Comparison of ENCODE assay signal across 1 cellular context in the genomic region with DNA sequence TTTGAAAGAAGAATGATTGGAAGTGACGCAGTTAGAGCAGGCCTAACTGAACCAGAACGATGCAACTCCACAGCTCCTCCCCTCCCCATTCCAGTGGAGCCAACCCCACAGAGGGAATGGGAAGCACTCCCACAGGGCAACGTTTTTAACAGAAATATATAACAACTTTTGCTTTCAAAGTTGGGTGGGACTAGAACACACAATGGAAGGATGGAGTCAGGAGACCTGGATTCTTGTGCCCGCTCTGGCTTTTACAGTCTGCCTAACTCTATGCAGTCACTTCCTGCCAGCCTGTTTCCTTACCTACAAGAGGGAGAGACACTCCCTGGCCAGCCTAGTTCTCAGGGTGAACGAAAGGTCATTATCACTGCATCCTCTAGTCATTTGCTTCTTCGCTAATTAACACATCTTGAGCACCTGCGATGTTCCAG.
TF ChIP-seq lines count a peak whose summit lies in the region.

No MANE protein-coding gene starts in this region.

TF ChIP-seq in GM23338, 12 proteins besides CTCF, POLR2A, EP300 and RAD21 (continued from another document):
- TF ChIP-seq, protein P1, sequence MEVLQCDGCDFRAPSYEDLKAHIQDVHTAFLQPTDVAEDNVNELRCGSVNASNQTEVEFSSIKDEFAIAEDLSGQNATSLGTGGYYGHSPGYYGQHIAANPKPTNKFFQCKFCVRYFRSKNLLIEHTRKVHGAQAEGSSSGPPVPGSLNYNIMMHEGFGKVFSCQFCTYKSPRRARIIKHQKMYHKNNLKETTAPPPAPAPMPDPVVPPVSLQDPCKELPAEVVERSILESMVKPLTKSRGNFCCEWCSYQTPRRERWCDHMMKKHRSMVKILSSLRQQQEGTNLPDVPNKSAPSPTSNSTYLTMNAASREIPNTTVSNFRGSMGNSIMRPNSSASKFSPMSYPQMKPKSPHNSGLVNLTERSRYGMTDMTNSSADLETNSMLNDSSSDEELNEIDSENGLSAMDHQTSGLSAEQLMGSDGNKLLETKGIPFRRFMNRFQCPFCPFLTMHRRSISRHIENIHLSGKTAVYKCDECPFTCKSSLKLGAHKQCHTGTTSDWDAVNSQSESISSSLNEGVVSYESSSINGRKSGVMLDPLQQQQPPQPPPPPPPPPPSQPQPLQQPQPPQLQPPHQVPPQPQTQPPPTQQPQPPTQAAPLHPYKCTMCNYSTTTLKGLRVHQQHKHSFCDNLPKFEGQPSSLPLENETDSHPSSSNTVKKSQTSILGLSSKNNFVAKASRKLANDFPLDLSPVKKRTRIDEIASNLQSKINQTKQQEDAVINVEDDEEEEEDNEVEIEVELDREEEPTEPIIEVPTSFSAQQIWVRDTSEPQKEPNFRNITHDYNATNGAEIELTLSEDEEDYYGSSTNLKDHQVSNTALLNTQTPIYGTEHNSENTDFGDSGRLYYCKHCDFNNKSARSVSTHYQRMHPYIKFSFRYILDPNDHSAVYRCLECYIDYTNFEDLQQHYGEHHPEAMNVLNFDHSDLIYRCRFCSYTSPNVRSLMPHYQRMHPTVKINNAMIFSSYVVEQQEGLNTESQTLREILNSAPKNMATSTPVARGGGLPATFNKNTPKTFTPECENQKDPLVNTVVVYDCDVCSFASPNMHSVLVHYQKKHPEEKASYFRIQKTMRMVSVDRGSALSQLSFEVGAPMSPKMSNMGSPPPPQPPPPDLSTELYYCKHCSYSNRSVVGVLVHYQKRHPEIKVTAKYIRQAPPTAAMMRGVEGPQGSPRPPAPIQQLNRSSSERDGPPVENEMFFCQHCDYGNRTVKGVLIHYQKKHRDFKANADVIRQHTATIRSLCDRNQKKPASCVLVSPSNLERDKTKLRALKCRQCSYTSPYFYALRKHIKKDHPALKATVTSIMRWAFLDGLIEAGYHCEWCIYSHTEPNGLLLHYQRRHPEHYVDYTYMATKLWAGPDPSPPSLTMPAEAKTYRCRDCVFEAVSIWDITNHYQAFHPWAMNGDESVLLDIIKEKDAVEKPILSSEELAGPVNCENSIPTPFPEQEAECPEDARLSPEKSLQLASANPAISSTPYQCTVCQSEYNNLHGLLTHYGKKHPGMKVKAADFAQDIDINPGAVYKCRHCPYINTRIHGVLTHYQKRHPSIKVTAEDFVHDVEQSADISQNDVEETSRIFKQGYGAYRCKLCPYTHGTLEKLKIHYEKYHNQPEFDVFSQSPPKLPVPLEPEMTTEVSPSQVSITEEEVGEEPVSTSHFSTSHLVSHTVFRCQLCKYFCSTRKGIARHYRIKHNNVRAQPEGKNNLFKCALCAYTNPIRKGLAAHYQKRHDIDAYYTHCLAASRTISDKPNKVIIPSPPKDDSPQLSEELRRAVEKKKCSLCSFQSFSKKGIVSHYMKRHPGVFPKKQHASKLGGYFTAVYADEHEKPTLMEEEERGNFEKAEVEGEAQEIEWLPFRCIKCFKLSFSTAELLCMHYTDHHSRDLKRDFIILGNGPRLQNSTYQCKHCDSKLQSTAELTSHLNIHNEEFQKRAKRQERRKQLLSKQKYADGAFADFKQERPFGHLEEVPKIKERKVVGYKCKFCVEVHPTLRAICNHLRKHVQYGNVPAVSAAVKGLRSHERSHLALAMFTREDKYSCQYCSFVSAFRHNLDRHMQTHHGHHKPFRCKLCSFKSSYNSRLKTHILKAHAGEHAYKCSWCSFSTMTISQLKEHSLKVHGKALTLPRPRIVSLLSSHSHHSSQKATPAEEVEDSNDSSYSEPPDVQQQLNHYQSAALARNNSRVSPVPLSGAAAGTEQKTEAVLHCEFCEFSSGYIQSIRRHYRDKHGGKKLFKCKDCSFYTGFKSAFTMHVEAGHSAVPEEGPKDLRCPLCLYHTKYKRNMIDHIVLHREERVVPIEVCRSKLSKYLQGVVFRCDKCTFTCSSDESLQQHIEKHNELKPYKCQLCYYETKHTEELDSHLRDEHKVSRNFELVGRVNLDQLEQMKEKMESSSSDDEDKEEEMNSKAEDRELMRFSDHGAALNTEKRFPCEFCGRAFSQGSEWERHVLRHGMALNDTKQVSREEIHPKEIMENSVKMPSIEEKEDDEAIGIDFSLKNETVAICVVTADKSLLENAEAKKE (CRISPR knock-in tag; IDR thresholded peaks at IDR 0.05): no peak
- TF ChIP-seq STAT1 (IDR thresholded peaks at IDR 0.05; ENCODE audit: unreplicated experiment): no peak
- TF ChIP-seq, protein P2, sequence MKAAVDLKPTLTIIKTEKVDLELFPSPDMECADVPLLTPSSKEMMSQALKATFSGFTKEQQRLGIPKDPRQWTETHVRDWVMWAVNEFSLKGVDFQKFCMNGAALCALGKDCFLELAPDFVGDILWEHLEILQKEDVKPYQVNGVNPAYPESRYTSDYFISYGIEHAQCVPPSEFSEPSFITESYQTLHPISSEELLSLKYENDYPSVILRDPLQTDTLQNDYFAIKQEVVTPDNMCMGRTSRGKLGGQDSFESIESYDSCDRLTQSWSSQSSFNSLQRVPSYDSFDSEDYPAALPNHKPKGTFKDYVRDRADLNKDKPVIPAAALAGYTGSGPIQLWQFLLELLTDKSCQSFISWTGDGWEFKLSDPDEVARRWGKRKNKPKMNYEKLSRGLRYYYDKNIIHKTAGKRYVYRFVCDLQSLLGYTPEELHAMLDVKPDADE (IDR thresholded peaks at IDR 0.05): no peak
- no peak for TF ChIP-seq ZNF114 (CRISPR knock-in tag; IDR thresholded peaks at IDR 0.05)
- TF ChIP-seq JUNB (IDR thresholded peaks at IDR 0.05; ENCODE audit: unreplicated experiment): no peak
- no peak for TF ChIP-seq ZNF331 (CRISPR knock-in tag; IDR thresholded peaks at IDR 0.05; ENCODE audit: low read depth)
